In the genomic region with DNA sequence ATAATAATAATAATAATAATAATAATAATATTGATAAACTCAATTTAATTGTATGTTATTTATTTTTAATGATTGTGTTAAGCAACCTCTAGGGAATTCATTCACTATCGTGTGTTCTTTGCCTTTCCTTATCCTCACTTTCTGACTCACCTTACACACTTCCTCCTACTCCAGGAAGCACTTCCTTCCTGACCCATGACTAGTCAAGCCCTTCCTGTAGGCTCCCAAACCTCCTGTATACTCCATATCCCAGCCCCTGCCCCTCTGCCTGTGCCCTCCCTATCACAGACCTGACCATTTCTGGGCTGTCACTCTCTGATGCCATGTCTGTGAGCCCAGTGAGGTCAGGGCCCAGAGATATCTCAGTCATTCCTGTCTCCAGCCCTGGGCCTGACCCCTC, we compare ENCODE assay signal across 1 cellular context.
A peak's percentile ranks its signal among the peaks of the same experiment; 100 is the strongest.
TF ChIP-seq lines count a peak whose summit lies in the region.

No MANE protein-coding gene starts in this region.

TF ChIP-seq in endothelial cell of umbilical vein, 7 proteins besides CTCF, POLR2A, EP300 and RAD21:
- peak; percentile 81 for TF ChIP-seq FOS (IDR thresholded peaks at IDR 0.05; ENCODE audit: borderline replicate concordance, insufficient read depth, low read length)
- TF ChIP-seq JUN (IDR thresholded peaks at IDR 0.05; ENCODE audit: borderline replicate concordance, insufficient read depth, insufficient read length, low read depth) = peak; percentile 60
- TF ChIP-seq MYC (IDR thresholded peaks at IDR 0.05; ENCODE audit: low read depth, low read length) = no peak
- peak; percentile 39 for TF ChIP-seq POLR2AphosphoS5 (IDR thresholded peaks at IDR 0.05; ENCODE audit: insufficient read depth, low read depth, low read length)
- TF ChIP-seq GATA2 (IDR thresholded peaks at IDR 0.05; ENCODE audit: insufficient read depth, insufficient read length, low read depth, low read length) = no peak
- TF ChIP-seq, protein P1, sequence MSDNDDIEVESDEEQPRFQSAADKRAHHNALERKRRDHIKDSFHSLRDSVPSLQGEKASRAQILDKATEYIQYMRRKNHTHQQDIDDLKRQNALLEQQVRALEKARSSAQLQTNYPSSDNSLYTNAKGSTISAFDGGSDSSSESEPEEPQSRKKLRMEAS (IDR thresholded peaks at IDR 0.05; ENCODE audit: insufficient read depth, insufficient read length) = no peak
- no peak for TF ChIP-seq EZH2 (IDR thresholded peaks at IDR 0.05; ENCODE audit: borderline replicate concordance, low read depth, low read length, severe bottlenecking)
